16 cellular contexts compared by ENCODE assay signal in the genomic region with DNA sequence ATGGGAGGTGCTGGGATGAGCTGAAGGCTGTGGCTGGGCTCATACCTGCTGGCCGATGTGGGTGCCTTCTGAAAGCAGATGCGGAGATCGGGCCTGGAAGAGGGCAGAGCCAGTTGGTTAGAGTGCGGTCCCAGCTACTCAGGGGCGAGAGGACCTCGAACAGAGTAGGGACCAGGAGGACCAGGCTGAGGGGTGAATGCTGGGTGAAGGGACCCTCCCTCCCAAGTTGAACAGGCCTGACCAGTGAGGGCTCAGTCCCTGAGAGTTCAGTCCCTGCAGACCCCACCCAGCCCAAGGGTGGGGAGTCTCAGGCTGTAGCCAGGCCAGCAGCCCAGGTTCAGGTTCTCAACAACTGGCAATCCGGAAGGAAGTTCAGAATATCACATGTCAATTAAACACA.
A peak's percentile ranks its signal among the peaks of the same experiment; 100 is the strongest.
DNase-seq lines count a peak whose midpoint lies in the region; ATAC-seq and TF ChIP-seq lines count a peak whose summit lies in the region.
"Had no signal": no experiment of that assay in that cellular context is flagged by ENCODE, and none has a peak within 500 bp of the region (broad histone marks: within the 10 kb centered on the region; RNA-seq: fewer than 3 reads in every experiment).

No MANE protein-coding gene starts in this region.

- intact Hi-C loops in Right ventricle myocardium inferior (cut with DNase I) (no loop called here), left ventricle myocardium inferior (cut with micrococcal nuclease) (no loop called here)

- ATAC-seq in Right ventricle myocardium inferior (no peak), HG03354 (IDR thresholded peaks at IDR 0.05; ENCODE audit: poor library complexity, severe bottlenecking, unreplicated experiment) (no peak), GM21360 (IDR thresholded peaks at IDR 0.05; ENCODE audit: unreplicated experiment) (no peak)

- no peak overlapping the region for H3K27ac ChIP-seq in left ventricle myocardium inferior (replicated peaks)
- no peak overlapping the region for H3K27ac ChIP-seq in neuronal stem cell (replicated peaks; ENCODE audit: low read length)
- H3K27ac ChIP-seq in brain microvascular endothelial cell, result no peak overlapping the region

- H3K23ac ChIP-seq in neuronal stem cell (ENCODE audit: low read depth, low read length, poor library complexity), result no peak overlapping the region

- H4K8ac ChIP-seq in neuronal stem cell (ENCODE audit: low read depth, low read length), result no peak overlapping the region

- no peak overlapping the region for H2AK5ac ChIP-seq in neuronal stem cell (ENCODE audit: low read depth, low read length)

- H3K9me3 ChIP-seq in left ventricle myocardium inferior (replicated peaks), result no peaks in the 10 kb centered on the region
- peaks cover 0 to 4% of the 10 kb centered on the region in 2 donors for H3K9me3 ChIP-seq in neuronal stem cell (replicated peaks in 1 of 2; ENCODE audit: control insufficient read depth in 2 of 2, insufficient read depth in 1 of 2, low read depth in 1 of 2, low read length in 2 of 2)
- H3K9me3 ChIP-seq: HAP-1 had no signal

- H2BK12ac ChIP-seq in neuronal stem cell (ENCODE audit: low read length), result peak overlapping the region; percentile 28

- H2BK120ac ChIP-seq in neuronal stem cell (ENCODE audit: low read depth, low read length), result peak overlapping the region; percentile 56

- no peak overlapping the region for H2BK5ac ChIP-seq in neuronal stem cell (ENCODE audit: low read length)

- H3K4me1 ChIP-seq in left ventricle myocardium inferior (peaks cover 7% of the 10 kb centered on the region), neuronal stem cell (ENCODE audit: control insufficient read depth in 2 of 2, insufficient read depth in 1 of 2, low read depth in 1 of 2, low read length in 2 of 2) (peaks cover 14 to 44% of the 10 kb centered on the region in 2 donors)
- H3K4me1 ChIP-seq: HAP-1 had no signal

- WGBS in neuronal stem cell (ENCODE audit: extremely low coverage in 2 of 2, insufficient read length in 2 of 2, insufficient replicate concordance in 1 of 2), 2 donors, result no CpG with 5 or more reads among the region's 7 CpGs

- H2BK15ac ChIP-seq in neuronal stem cell (ENCODE audit: low read length), result peak overlapping the region; percentile 64

- peak overlapping the region; percentile 24 for H3K18ac ChIP-seq in neuronal stem cell (ENCODE audit: low read length)

- peak overlapping the region; percentile 42 for H3K14ac ChIP-seq in neuronal stem cell (ENCODE audit: low read length)

- no peaks in the 10 kb centered on the region for H3K36me3 ChIP-seq in left ventricle myocardium inferior
- H3K36me3 ChIP-seq in neuronal stem cell (replicated peaks in 1 of 2; ENCODE audit: control insufficient read depth in 2 of 2, insufficient read depth in 2 of 2, low read length in 2 of 2), result no peaks in the 10 kb centered on the region
- no peaks in the 10 kb centered on the region for H3K36me3 ChIP-seq in brain microvascular endothelial cell (replicated peaks)
- H3K36me3 ChIP-seq: HAP-1 had no signal

- no peak overlapping the region for H3K4me3 ChIP-seq in left ventricle myocardium inferior
- H3K4me3 ChIP-seq in neuronal stem cell (ENCODE audit: low read length in 2 of 2), result no peak overlapping the region
- H3K4me3 ChIP-seq in brain microvascular endothelial cell (ENCODE audit: low read depth, low read length), result no peak overlapping the region
- H3K4me3 ChIP-seq: HAP-1 had no signal

- H3K4ac ChIP-seq in neuronal stem cell (ENCODE audit: low read length), result no peak overlapping the region

- H3K9ac ChIP-seq in neuronal stem cell (ENCODE audit: low read depth, low read length, poor library complexity), result no peak overlapping the region

- no peak for TF ChIP-seq CTCF in left ventricle myocardium inferior (IDR thresholded peaks at IDR 0.05; ENCODE audit: borderline replicate concordance)
- TF ChIP-seq CTCF in brain microvascular endothelial cell (IDR thresholded peaks at IDR 0.05; ENCODE audit: low read depth, low read length, missing control alignments), result no peak

- no peak overlapping the region for H4K91ac ChIP-seq in neuronal stem cell (ENCODE audit: low read depth, low read length, poor library complexity)

- DNase-seq in Right ventricle myocardium inferior (ENCODE audit: missing footprints) (peak; percentile 15), left ventricle myocardium inferior (no peak), left kidney (ENCODE audit: low read depth, low spot score) (peak; percentile 16), neuronal stem cell (ENCODE audit: low spot score) (no peak), brain microvascular endothelial cell (no peak)
- no peak for DNase-seq in activated CD4-positive, alpha-beta T cell treated with anti-CD3 and anti-CD28 coated beads for 48 hours
- DNase-seq: ACHN; C1 segment of cervical spinal cord; CD4-positive, alpha-beta T cell; DMS153; DMS79 treated with DMSO at 0.1 percent for 48 hours; EL; GOT3 had no signal

- H3K79me1 ChIP-seq in neuronal stem cell (ENCODE audit: low read depth, low read length), result no peaks in the 10 kb centered on the region

- no peak overlapping the region for H3K4me2 ChIP-seq in neuronal stem cell (ENCODE audit: insufficient read depth, low read length, poor library complexity, severe bottlenecking)

- H3K27me3 ChIP-seq in left ventricle myocardium inferior (ENCODE audit: low read depth), result peaks cover 4% of the 10 kb centered on the region
- H3K27me3 ChIP-seq in neuronal stem cell (ENCODE audit: control insufficient read depth in 3 of 3, insufficient read depth in 3 of 3, low read depth in 1 of 3, low read length in 3 of 3), result peaks cover 0 to 2% (median 0%) of the 10 kb centered on the region in 3 experiments
- no peaks in the 10 kb centered on the region for H3K27me3 ChIP-seq in brain microvascular endothelial cell (replicated peaks)

- H2AFZ ChIP-seq in neuronal stem cell (ENCODE audit: low read length), result no peak overlapping the region

- in situ Hi-C loops in brain microvascular endothelial cell (cut with HindIII; ENCODE audit: low pct_ligation_motif_present, low sequenced_read_pairs), result no loop called here

Comparison
In these comparisons a context has a peak if more than half of its experiments do, and no peak if none do; other contexts are left out.
1. DNase-seq: peak in Right ventricle myocardium inferior (single experiment) and left kidney (single experiment); none in left ventricle myocardium inferior (single experiment), neuronal stem cell (single experiment), brain microvascular endothelial cell (single experiment) and activated CD4-positive, alpha-beta T cell treated with anti-CD3 and anti-CD28 coated beads for 48 hours (single experiment).